11 cellular contexts compared by ENCODE assay signal in the genomic region with DNA sequence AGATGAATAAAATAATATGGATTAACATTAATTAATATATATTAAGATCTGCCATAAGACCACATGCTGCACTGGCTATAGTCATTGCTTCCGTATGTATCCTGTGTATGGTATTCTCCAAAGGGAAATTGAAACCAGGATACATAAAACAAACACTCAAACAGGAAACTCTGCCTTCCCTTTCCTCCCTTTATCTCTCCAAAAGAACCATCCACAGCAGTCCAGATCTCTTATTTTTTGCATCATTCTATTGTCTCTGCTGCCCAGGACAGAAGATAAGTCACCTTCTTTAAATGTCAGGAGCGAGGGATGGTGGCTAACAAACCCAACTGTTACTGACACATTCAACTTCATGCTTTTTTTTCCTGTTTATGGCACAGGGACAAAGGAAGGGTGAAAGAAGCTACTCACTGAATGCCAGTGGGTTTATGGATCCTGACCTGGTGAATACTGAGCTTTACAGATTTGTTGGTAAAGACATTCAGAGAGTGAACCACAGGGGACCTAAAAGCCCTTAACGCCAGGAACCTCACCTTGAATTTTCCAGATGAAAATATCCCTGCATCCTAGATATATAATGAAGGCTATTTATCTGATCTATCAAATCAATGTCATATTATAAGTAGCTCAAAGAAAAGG.
"Had no signal": no experiment of that assay in that cellular context is flagged by ENCODE, and none has a peak within 500 bp of the region (broad histone marks: within the 10 kb centered on the region; RNA-seq: fewer than 3 reads in every experiment).

No MANE protein-coding gene starts in this region.

- H2AFZ ChIP-seq: hepatocyte had no signal

- H3K4me3 ChIP-seq: hepatocyte had no signal

- H3K27me3 ChIP-seq: hepatocyte had no signal

- H3K27ac ChIP-seq: hepatocyte had no signal

- H3K4me2 ChIP-seq: hepatocyte had no signal

- DNase-seq: activated CD4-positive, alpha-beta T cell treated with anti-CD3 and anti-CD28 coated beads, Interleukin-2, amount 50 U/mL, for 48 hours; activated naive CD4-positive, alpha-beta T cell treated with anti-CD3 and anti-CD28 coated beads for 36 hours; activated naive CD8-positive, alpha-beta T cell treated with anti-CD3 and anti-CD28 coated beads, Interleukin-2, amount 50 U/mL, for 24 hours; aorta; cortex of kidney; effector memory CD8-positive, alpha-beta T cell; naive B cell; stimulated activated CD4-positive, alpha-beta T cell treated with anti-CD3 and anti-CD28 coated beads, Interleukin-12 subunit alpha, Interleukin-12 subunit beta, amount 100 ng/mL, for 4 hours; stimulated activated CD4-positive, alpha-beta T cell treated with anti-CD3 and anti-CD28 coated beads, Interleukin-2, amount 100 ng/mL, for 24 hours had no signal

- ATAC-seq: activated naive CD8-positive, alpha-beta T cell treated with anti-CD3 and anti-CD28 coated beads, Interleukin-2, amount 50 U/mL, for 24 hours; effector memory CD8-positive, alpha-beta T cell; left lobe of liver had no signal
